ENCODE assay signal across 26 cellular contexts in the genomic region with DNA sequence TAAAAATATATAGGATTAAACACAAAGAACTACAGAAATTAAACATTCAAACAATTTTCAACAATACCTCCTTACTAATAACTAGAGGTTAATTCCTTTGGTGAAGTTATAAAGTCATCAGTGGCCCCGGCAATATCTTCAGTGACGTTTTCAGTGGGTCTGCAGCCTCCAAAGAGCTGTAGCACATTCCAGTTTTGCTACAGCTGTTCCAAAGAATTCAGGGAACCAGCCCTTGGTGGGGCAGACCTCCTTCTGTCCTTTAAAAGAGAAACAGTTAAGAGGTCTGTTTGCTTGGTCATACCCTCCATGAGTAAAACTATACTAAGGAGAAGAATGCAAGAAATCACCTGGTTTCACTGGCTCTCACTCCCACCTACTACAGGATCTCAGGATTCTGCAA.
"Had no signal": no experiment of that assay in that cellular context is flagged by ENCODE, and none has a peak within 500 bp of the region (broad histone marks: within the 10 kb centered on the region; RNA-seq: fewer than 3 reads in every experiment).

No MANE protein-coding gene starts in this region.

- DNase-seq: heart left ventricle; islet precursor cell; lower lobe of right lung; mammary epithelial cell; mesenchymal stem cell; naive thymus-derived CD4-positive, alpha-beta T cell; occipital lobe; small intestine; stimulated activated CD4-positive, alpha-beta T cell treated with anti-CD3 and anti-CD28 coated beads, Interleukin-1b, Interleukin-23, amount 100 ng/mL, for 48 hours; stimulated activated CD4-positive, alpha-beta T cell treated with anti-CD3 and anti-CD28 coated beads, Interleukin-2, amount 100 ng/mL, for 48 hours; stimulated activated CD4-positive, alpha-beta T cell treated with anti-CD3 and anti-CD28 coated beads, Interleukin-4, amount 100 ng/mL, for 4 hours; stimulated activated CD8-positive, alpha-beta memory T cell treated with anti-CD3 and anti-CD28 coated beads, Interleukin-4, amount 100 ng/mL, for 48 hours; stimulated activated naive B cell treated with anti-CD40 and anti-IgM and Interleukin-4, amounts not matched to agents 10 μg/mL and 1 μg/mL and 100 μg/mL, for 72 hours; stimulated activated naive CD8-positive, alpha-beta T cell treated with anti-CD3 and anti-CD28 coated beads, Interleukin-15, Interleukin-2, amounts not matched to agents 100 U/mL and 50 U/mL, for 24 hours; stomach; testis; thyroid gland; transverse colon; upper lobe of left lung had no signal

- H3K4me3 Mint-ChIP-seq: natural killer cell treated with Interleukin-12 subunit alpha and Interleukin-12 subunit beta and Interleukin-15 and Interleukin-18, amount 100 ng/mL, for 72 hours; stimulated activated naive B cell treated with anti-CD40 and anti-IgM and Interleukin-4, amounts not matched to agents 10 μg/mL and 1 μg/mL and 100 μg/mL, for 72 hours had no signal

- H3K27ac ChIP-seq: hepatocyte, lower lobe of right lung, right atrium auricular region, testis, thyroid gland, vagina had no signal

- H3K4me3 ChIP-seq: heart left ventricle, hepatocyte, lower lobe of right lung, right atrium auricular region, stomach, testis, thyroid gland, transverse colon, upper lobe of left lung, vagina had no signal

- H3K4me1 ChIP-seq: right atrium auricular region, testis, vagina had no signal

- ATAC-seq: left lobe of liver; naive thymus-derived CD4-positive, alpha-beta T cell; natural killer cell treated with Interleukin-12 subunit alpha and Interleukin-12 subunit beta and Interleukin-15 and Interleukin-18, amount 100 ng/mL, for 72 hours; sciatic nerve; stimulated activated naive B cell treated with anti-CD40 and anti-IgM and Interleukin-4, amounts not matched to agents 10 μg/mL and 1 μg/mL and 100 μg/mL, for 72 hours; stimulated activated naive CD8-positive, alpha-beta T cell treated with anti-CD3 and anti-CD28 coated beads, Interleukin-15, Interleukin-2, amounts not matched to agents 100 U/mL and 50 U/mL, for 24 hours had no signal

- H3K36me3 ChIP-seq: heart left ventricle, lower lobe of right lung, right atrium auricular region, stomach, thyroid gland, transverse colon, upper lobe of left lung, vagina had no signal

- H3K9me3 ChIP-seq: lower lobe of right lung, right atrium auricular region, stomach, testis, thyroid gland, transverse colon, upper lobe of left lung, vagina had no signal

- FAIRE-seq: small intestine had no signal

- H3K36me3 Mint-ChIP-seq: naive thymus-derived CD4-positive, alpha-beta T cell; natural killer cell treated with Interleukin-12 subunit alpha and Interleukin-12 subunit beta and Interleukin-15 and Interleukin-18, amount 100 ng/mL, for 72 hours had no signal

- H3K27me3 ChIP-seq: heart left ventricle, hepatocyte, right atrium auricular region, stomach, testis, thyroid gland, transverse colon, upper lobe of left lung, vagina had no signal

- H3K27ac Mint-ChIP-seq: natural killer cell treated with Interleukin-12 subunit alpha and Interleukin-12 subunit beta and Interleukin-15 and Interleukin-18, amount 100 ng/mL, for 72 hours; progenitor cell of endocrine pancreas; stimulated activated naive B cell treated with anti-CD40 and anti-IgM and Interleukin-4, amounts not matched to agents 10 μg/mL and 1 μg/mL and 100 μg/mL, for 72 hours had no signal

- H3K9me3 Mint-ChIP-seq: natural killer cell treated with Interleukin-12 subunit alpha and Interleukin-12 subunit beta and Interleukin-15 and Interleukin-18, amount 100 ng/mL, for 72 hours had no signal
